1 cellular context compared by ENCODE assay signal in the genomic region with DNA sequence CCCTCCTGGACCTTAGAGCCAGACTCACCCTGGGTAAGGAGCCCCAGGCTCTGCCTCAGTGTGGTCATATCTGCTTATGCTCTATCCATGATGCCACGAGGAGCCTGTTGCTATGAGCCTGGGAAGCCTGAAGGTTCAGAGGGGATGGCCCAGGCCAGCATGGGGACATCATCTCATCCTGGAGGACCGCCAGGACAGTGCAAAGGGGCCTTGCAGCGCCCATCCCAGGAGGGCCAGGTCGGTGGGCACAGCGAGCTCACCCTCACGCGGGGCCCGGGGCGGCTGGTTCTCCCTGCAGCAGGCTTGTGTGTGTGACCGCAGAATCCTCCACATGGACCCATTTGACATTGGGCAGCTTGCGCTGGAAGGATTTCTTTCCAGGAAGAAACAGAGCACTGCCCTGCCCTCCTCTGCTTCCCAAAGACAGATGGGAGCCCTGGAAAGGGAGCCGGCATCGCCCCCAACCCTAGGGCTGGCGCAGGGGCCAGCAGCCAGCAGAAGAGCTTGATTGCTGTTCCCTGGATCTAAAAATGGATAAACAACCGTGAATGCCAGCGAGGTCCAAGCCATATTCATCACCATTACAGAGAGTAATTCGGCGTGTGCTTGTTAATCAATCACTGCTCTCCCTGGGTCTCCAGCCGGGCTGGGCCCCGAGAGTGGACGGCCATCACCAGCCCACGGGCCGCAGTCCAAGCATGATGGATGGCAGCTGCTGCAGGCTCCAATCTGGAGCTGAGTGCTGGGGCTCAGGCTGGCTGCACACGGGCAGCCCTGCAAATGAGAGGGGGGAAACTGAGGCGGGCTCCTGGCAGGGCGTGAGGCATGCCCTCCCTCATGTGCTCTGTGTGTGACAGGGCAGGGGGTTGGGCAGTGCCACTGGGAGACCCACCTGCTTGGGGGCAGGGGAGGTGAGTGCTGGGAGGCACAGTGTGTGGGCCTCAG.
TF ChIP-seq lines count a peak whose summit lies in the region.

No MANE protein-coding gene starts in this region.

TF ChIP-seq in SK-N-SH, 30 proteins besides CTCF, POLR2A, EP300 and RAD21 (continued from another document):
- no peak for TF ChIP-seq ELF1 (IDR thresholded peaks at IDR 0.05)
- TF ChIP-seq, protein P1, sequence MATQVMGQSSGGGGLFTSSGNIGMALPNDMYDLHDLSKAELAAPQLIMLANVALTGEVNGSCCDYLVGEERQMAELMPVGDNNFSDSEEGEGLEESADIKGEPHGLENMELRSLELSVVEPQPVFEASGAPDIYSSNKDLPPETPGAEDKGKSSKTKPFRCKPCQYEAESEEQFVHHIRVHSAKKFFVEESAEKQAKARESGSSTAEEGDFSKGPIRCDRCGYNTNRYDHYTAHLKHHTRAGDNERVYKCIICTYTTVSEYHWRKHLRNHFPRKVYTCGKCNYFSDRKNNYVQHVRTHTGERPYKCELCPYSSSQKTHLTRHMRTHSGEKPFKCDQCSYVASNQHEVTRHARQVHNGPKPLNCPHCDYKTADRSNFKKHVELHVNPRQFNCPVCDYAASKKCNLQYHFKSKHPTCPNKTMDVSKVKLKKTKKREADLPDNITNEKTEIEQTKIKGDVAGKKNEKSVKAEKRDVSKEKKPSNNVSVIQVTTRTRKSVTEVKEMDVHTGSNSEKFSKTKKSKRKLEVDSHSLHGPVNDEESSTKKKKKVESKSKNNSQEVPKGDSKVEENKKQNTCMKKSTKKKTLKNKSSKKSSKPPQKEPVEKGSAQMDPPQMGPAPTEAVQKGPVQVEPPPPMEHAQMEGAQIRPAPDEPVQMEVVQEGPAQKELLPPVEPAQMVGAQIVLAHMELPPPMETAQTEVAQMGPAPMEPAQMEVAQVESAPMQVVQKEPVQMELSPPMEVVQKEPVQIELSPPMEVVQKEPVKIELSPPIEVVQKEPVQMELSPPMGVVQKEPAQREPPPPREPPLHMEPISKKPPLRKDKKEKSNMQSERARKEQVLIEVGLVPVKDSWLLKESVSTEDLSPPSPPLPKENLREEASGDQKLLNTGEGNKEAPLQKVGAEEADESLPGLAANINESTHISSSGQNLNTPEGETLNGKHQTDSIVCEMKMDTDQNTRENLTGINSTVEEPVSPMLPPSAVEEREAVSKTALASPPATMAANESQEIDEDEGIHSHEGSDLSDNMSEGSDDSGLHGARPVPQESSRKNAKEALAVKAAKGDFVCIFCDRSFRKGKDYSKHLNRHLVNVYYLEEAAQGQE (IDR thresholded peaks at IDR 0.05; ENCODE audit: low read depth, low read length), result no peak
- TF ChIP-seq TCF12 (IDR thresholded peaks at IDR 0.05), result no peak
- no peak for TF ChIP-seq YY1 (IDR thresholded peaks at IDR 0.05; ENCODE audit: low read depth)
